Comparison of ENCODE assay signal across 8 cellular contexts in genomic region chr5:159310492-159310891, GRCh38. TPM values are rescaled to one million over a fixed set of nuclear protein-coding genes. Genes with fewer than 3 reads are reported as not detected.
DNase-seq lines count a peak whose midpoint lies in the region; ATAC-seq and TF ChIP-seq lines count a peak whose summit lies in the region.

No MANE protein-coding gene starts in this region.

- no peak overlapping the region for H3K27ac Mint-ChIP-seq in Caco-2 (ENCODE audit: unreplicated experiment)
- no peak overlapping the region for H3K27ac Mint-ChIP-seq in activated naive CD8-positive, alpha-beta T cell treated with anti-CD3 and anti-CD28 coated beads, Interleukin-2, amount 50 U/mL, for 24 hours

- no peaks in the 10 kb centered on the region for H3K36me3 Mint-ChIP-seq in Caco-2 (ENCODE audit: insufficient read depth, unreplicated experiment)
- no peaks in the 10 kb centered on the region for H3K36me3 Mint-ChIP-seq in activated naive CD8-positive, alpha-beta T cell treated with anti-CD3 and anti-CD28 coated beads, Interleukin-2, amount 50 U/mL, for 24 hours (ENCODE audit: low read depth)

- no peaks in the 10 kb centered on the region for H3K9me3 Mint-ChIP-seq in Caco-2 (ENCODE audit: unreplicated experiment)
- H3K9me3 Mint-ChIP-seq in activated naive CD8-positive, alpha-beta T cell treated with anti-CD3 and anti-CD28 coated beads, Interleukin-2, amount 50 U/mL, for 24 hours = no peaks in the 10 kb centered on the region

- peaks cover 24% of the 10 kb centered on the region for H3K27me3 Mint-ChIP-seq in Caco-2 (ENCODE audit: insufficient read depth, unreplicated experiment)
- peaks cover 20% of the 10 kb centered on the region for H3K27me3 Mint-ChIP-seq in activated naive CD8-positive, alpha-beta T cell treated with anti-CD3 and anti-CD28 coated beads, Interleukin-2, amount 50 U/mL, for 24 hours

- H3K4me1 Mint-ChIP-seq in Caco-2 (ENCODE audit: low read depth, unreplicated experiment) = no peaks in the 10 kb centered on the region
- H3K4me1 Mint-ChIP-seq in activated naive CD8-positive, alpha-beta T cell treated with anti-CD3 and anti-CD28 coated beads, Interleukin-2, amount 50 U/mL, for 24 hours = peaks cover 3% of the 10 kb centered on the region

- POLR2A ChIA-PET in Caco-2 (lab: Charles Lee) = no interaction called here

- H3K36me3 ChIP-seq in Caco-2 (ENCODE audit: control insufficient read depth, insufficient read depth, low read length) (no peaks in the 10 kb centered on the region), lower lobe of right lung (no peaks in the 10 kb centered on the region), upper lobe of right lung (no peaks in the 10 kb centered on the region)

- TF ChIP-seq CTCF in Caco-2 (IDR thresholded peaks at IDR 0.05; ENCODE audit: insufficient read depth in 1 of 2, low read depth in 1 of 2, low read length in 1 of 2, severe bottlenecking in 1 of 2, unreplicated experiment in 1 of 2) (no peak), lower lobe of right lung (IDR thresholded peaks at IDR 0.05) (no peak), upper lobe of right lung (IDR thresholded peaks at IDR 0.05) (no peak)

- peaks cover 4% of the 10 kb centered on the region; the same call in 1 of the 2 replicates for H3K4me1 ChIP-seq in Caco-2
- no peaks in the 10 kb centered on the region for H3K4me1 ChIP-seq in lower lobe of right lung
- peaks cover 4% of the 10 kb centered on the region for H3K4me1 ChIP-seq in upper lobe of right lung

- CTCF ChIA-PET in Caco-2 (lab: Charles Lee) = interaction anchor here (1.0 to 2.6 kb wide), 2 partner anchors 24 to 154 kb away, joined by 3 to 9 read pairs; no protein-coding TSS in a partner anchor

- H3K9me3 ChIP-seq in Caco-2 = no peaks in the 10 kb centered on the region
- no peaks in the 10 kb centered on the region for H3K9me3 ChIP-seq in lower lobe of right lung
- H3K9me3 ChIP-seq in upper lobe of right lung = no peaks in the 10 kb centered on the region

- peak; percentile 65 for ATAC-seq in activated naive CD8-positive, alpha-beta T cell treated with anti-CD3 and anti-CD28 coated beads, Interleukin-2, amount 50 U/mL, for 24 hours
- ATAC-seq in lower lobe of right lung (peak; percentile 94 to 97), upper lobe of right lung (peak; percentile 95)

- peak overlapping the region; percentile 65 for H3K4me3 Mint-ChIP-seq in Caco-2 (ENCODE audit: unreplicated experiment)
- no peak overlapping the region for H3K4me3 Mint-ChIP-seq in activated naive CD8-positive, alpha-beta T cell treated with anti-CD3 and anti-CD28 coated beads, Interleukin-2, amount 50 U/mL, for 24 hours

- H3K27ac ChIP-seq in lower lobe of right lung (peak overlapping the region; percentile 51), upper lobe of right lung (peak overlapping the region; percentile 52)

- BruUV-seq in Caco-2 (replicated peaks; lab: Mats Ljungman, UMichigan) = no TSS peak

- H3K4me3 ChIP-seq in Caco-2 (ENCODE audit: low read depth, low read length) = peak overlapping the region; percentile 23
- H3K4me3 ChIP-seq in lower lobe of right lung = peak overlapping the region; percentile 33
- peak overlapping the region; percentile 39 for H3K4me3 ChIP-seq in upper lobe of right lung

- intact Hi-C loops in Caco-2 (cut with micrococcal nuclease; ENCODE audit: unreplicated experiment) (no loop called here), lower lobe of right lung (cut with DNase I) (no loop called here), upper lobe of right lung (cut with DNase I) (no loop called here)

- H3K27me3 ChIP-seq in Caco-2 (replicated peaks; ENCODE audit: control insufficient read depth, insufficient read depth, low read length) (no peaks in the 10 kb centered on the region), lower lobe of right lung (ENCODE audit: low read depth) (peaks cover 16% of the 10 kb centered on the region), upper lobe of right lung (peaks cover 22% of the 10 kb centered on the region)

- DNase-seq in Caco-2 (peak in 1 of 2 experiments; percentile 32), NAMALWA (ENCODE audit: low spot score) (peak; percentile 54), lower lobe of right lung (peak; percentile 78), upper lobe of right lung (peak; percentile 86), Ammon's horn (ENCODE audit: low spot score) (no peak), COLO829 (ENCODE audit: low spot score) (no peak), NCI-H446 treated with DMSO at 0.1 percent for 48 hours (lab: John Stamatoyannopoulos, UW) (no peak)
- peak; percentile 20 for DNase-seq in activated naive CD8-positive, alpha-beta T cell treated with anti-CD3 and anti-CD28 coated beads, Interleukin-2, amount 50 U/mL, for 24 hours

RNA-seq across cellular contexts. Expression of gene IL12B, which starts 19.8 kb away (rescaled TPM):
- total RNA-seq in Caco-2 (2022) (not detected in 2 replicates), lower lobe of right lung (not detected), upper lobe of right lung (not detected)

RNA-seq across cellular contexts. Expression of gene UBLCP1, which starts 47.4 kb away (rescaled TPM):
- total RNA-seq in Caco-2 (2022) (23.0 and 23.2 TPM in 2 replicates), lower lobe of right lung (28.9 TPM), upper lobe of right lung (25.0 TPM)

Comparison
In these comparisons a context has a peak if more than half of its experiments do, and no peak if none do; other contexts are left out.
1. DNase-seq: peak in NAMALWA (single experiment), activated naive CD8-positive, alpha-beta T cell treated with anti-CD3 and anti-CD28 coated beads, Interleukin-2, amount 50 U/mL, for 24 hours (single experiment), lower lobe of right lung (single experiment) and upper lobe of right lung (single experiment); none in Ammon's horn (single experiment), COLO829 (single experiment) and NCI-H446 treated with DMSO at 0.1 percent for 48 hours (single experiment).
2. Peak in every context shown above with its lines, with median percentiles within 50 percentile points of each other: H3K4me3 ChIP-seq and ATAC-seq.